ENCODE assay signal across 8 cellular contexts in the genomic region with DNA sequence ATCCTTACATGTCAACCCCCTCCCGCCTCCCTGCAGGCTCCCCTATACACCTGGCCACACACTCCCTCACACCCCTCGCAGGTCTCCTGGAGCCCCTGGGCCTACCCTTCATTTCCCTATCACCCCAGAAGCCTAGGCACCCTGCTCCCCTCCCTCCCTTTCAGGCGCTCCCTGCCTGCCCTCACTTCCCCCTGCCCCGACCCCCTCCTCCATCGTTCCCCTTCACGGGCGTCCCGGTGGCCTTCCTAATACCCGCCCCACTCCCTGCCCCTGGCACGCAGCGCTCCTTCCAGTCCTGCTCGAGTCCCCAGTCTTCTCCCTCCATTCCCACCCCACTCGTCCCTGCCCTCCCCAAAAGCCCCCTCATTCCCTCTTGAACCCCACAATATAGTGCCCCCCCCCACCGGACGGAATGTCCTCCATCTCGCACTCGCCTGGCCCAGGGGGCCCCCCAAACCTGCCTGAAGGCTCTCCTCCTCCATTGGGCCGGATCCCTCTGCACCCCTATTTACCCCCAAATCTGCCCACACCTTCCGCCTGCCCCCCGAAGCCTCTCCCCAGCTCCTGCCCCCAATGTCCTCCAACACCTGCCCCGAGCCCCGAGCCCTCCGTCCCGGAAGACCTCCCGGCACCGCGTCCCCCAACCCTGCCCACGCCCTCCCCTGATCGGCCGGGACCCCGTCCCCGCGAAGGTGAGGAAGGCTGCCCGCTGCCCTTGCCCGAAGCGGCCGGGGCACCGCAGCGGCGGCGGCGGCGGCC. TPM values are rescaled to one million over a fixed set of nuclear protein-coding genes. Genes with fewer than 3 reads are reported as not detected.
DNase-seq lines count a peak whose midpoint lies in the region; ATAC-seq and TF ChIP-seq lines count a peak whose summit lies in the region.

No MANE protein-coding gene starts in this region.

- no peak for ATAC-seq in activated CD4-positive, alpha-beta T cell treated with anti-CD3 and anti-CD28 coated beads for 36 hours
- ATAC-seq in left lung (no peak), GM19467 (IDR thresholded peaks at IDR 0.05; ENCODE audit: unreplicated experiment) (no peak)

- H3K27ac Mint-ChIP-seq in activated CD4-positive, alpha-beta T cell treated with anti-CD3 and anti-CD28 coated beads for 36 hours, result peak overlapping the region; percentile 26

- peak overlapping the region; percentile 58 for H3K4me3 ChIP-seq in astrocyte of the spinal cord (ENCODE audit: low read depth, low read length)
- H3K4me3 ChIP-seq in left lung, result peak overlapping the region; percentile 45 to 85
- H3K4me3 ChIP-seq in subcutaneous abdominal adipose tissue (ENCODE audit: low read depth in 1 of 5, low read length in 5 of 5), result peak overlapping the region; percentile 22 to 93 (median 67)

- H3K9ac ChIP-seq in subcutaneous abdominal adipose tissue (ENCODE audit: low read length in 5 of 5), result peak overlapping the region in 4 of 5 donors; percentile 62 to 82 (median 72)

- peaks cover 36% of the 10 kb centered on the region for H3K4me1 Mint-ChIP-seq in activated CD4-positive, alpha-beta T cell treated with anti-CD3 and anti-CD28 coated beads for 36 hours

- no peaks in the 10 kb centered on the region for H3K27me3 ChIP-seq in left lung
- H3K27me3 ChIP-seq in subcutaneous abdominal adipose tissue (ENCODE audit: control insufficient read depth in 5 of 5, insufficient read depth in 4 of 5, low read length in 5 of 5), result no peaks in the 10 kb centered on the region

- CTCF ChIA-PET in activated CD4-positive, alpha-beta T cell treated with anti-CD3 and anti-CD28 coated beads for 36 hours (lab: Charles Lee), result no interaction called here

- in situ Hi-C loops in astrocyte of the spinal cord (cut with HindIII; ENCODE audit: low sequenced_read_pairs), result no loop called here

- H3K9me3 ChIP-seq in left lung, result no peaks in the 10 kb centered on the region
- no peaks in the 10 kb centered on the region for H3K9me3 ChIP-seq in subcutaneous abdominal adipose tissue (ENCODE audit: control insufficient read depth in 5 of 5, low read length in 5 of 5)

- no peaks in the 10 kb centered on the region for H3K9me3 Mint-ChIP-seq in activated CD4-positive, alpha-beta T cell treated with anti-CD3 and anti-CD28 coated beads for 36 hours (ENCODE audit: low read depth)

- no peak for TF ChIP-seq CTCF in astrocyte of the spinal cord (IDR thresholded peaks at IDR 0.05; ENCODE audit: low read depth, low read length)
- no peak for TF ChIP-seq CTCF in left lung (IDR thresholded peaks at IDR 0.05)

- H3K27me3 Mint-ChIP-seq in activated CD4-positive, alpha-beta T cell treated with anti-CD3 and anti-CD28 coated beads for 36 hours, result no peaks in the 10 kb centered on the region

- H3K4me1 ChIP-seq in left lung, result peaks cover 0 to 16% of the 10 kb centered on the region in 2 donors
- H3K4me1 ChIP-seq in subcutaneous abdominal adipose tissue (ENCODE audit: control insufficient read depth in 5 of 5, insufficient read depth in 5 of 5, low read length in 5 of 5), result peaks cover 3 to 18% (median 16%) of the 10 kb centered on the region in 5 donors

- no peaks in the 10 kb centered on the region for H3K36me3 ChIP-seq in left lung
- no peaks in the 10 kb centered on the region for H3K36me3 ChIP-seq in subcutaneous abdominal adipose tissue (ENCODE audit: control insufficient read depth in 5 of 5, insufficient read depth in 5 of 5, low read length in 5 of 5)

- H3K27ac ChIP-seq in left lung (no peak overlapping the region), subcutaneous abdominal adipose tissue (ENCODE audit: low read depth, low read length) (no peak overlapping the region)

- peak; percentile 27 for DNase-seq in activated CD4-positive, alpha-beta T cell treated with anti-CD3 and anti-CD28 coated beads for 36 hours
- DNase-seq in activated CD4-positive, alpha-beta T cell treated with anti-CD3 and anti-CD28 coated beads for 1 hour, result no peak
- peak; percentile 49 for DNase-seq in NCI-H69 (lab: John Stamatoyannopoulos, UW)
- DNase-seq in astrocyte of the spinal cord (ENCODE audit: low read depth, low spot score), result no peak
- DNase-seq in left lung, result peak in 1 of 2 donors; percentile 79
- DNase-seq in activated effector memory CD4-positive, alpha-beta T cell treated with anti-CD3 and anti-CD28 coated beads, Interleukin-2, amount 50 U/mL, for 16 hours, result no peak

- POLR2A ChIA-PET in activated CD4-positive, alpha-beta T cell treated with anti-CD3 and anti-CD28 coated beads for 36 hours (lab: Charles Lee), result no interaction called here

- intact Hi-C loops in activated CD4-positive, alpha-beta T cell treated with anti-CD3 and anti-CD28 coated beads for 36 hours (cut with DNase I, micrococcal nuclease), result loop anchor here (1.0 to 2.0 kb wide), 7 partner anchors 37 to 362 kb away; a partner anchor contains a TSS
- intact Hi-C loops in left lung (cut with DNase I), result no loop called here

- H3K36me3 Mint-ChIP-seq in activated CD4-positive, alpha-beta T cell treated with anti-CD3 and anti-CD28 coated beads for 36 hours (ENCODE audit: low read depth), result no peaks in the 10 kb centered on the region

- H3K4me3 Mint-ChIP-seq in activated CD4-positive, alpha-beta T cell treated with anti-CD3 and anti-CD28 coated beads for 36 hours, result peak overlapping the region; percentile 73

RNA-seq across cellular contexts. Expression of a gene that starts 0.7 kb away (rescaled TPM):
- 10 to 100 TPM; 31.6 to 34.8 TPM for total RNA-seq in activated CD4-positive, alpha-beta T cell treated with anti-CD3 and anti-CD28 coated beads for 36 hours
- total RNA-seq in left lung, result 10 to 100 TPM; 16.5 to 19.5 TPM

Comparison
In these comparisons a context has a peak if more than half of its experiments do, and no peak if none do; other contexts are left out.
1. DNase-seq: peak in activated CD4-positive, alpha-beta T cell treated with anti-CD3 and anti-CD28 coated beads for 36 hours (single experiment) and NCI-H69 (single experiment); none in activated CD4-positive, alpha-beta T cell treated with anti-CD3 and anti-CD28 coated beads for 1 hour (single experiment), astrocyte of the spinal cord (single experiment) and activated effector memory CD4-positive, alpha-beta T cell treated with anti-CD3 and anti-CD28 coated beads, Interleukin-2, amount 50 U/mL, for 16 hours (single experiment).
2. intact Hi-C loops: an anchor here in activated CD4-positive, alpha-beta T cell treated with anti-CD3 and anti-CD28 coated beads for 36 hours (1.0 to 2.0 kb wide); none called in left lung.
3. Peak in every context shown above with its lines, with median percentiles within 50 percentile points of each other: H3K4me3 ChIP-seq.